In genomic region chr1:9456833-9457232, GRCh38 we compare ENCODE assay signal across 8 cellular contexts.
"Had no signal": no experiment of that assay in that cellular context is flagged by ENCODE, and none has a peak within 500 bp of the region (broad histone marks: within the 10 kb centered on the region; RNA-seq: fewer than 3 reads in every experiment).

No MANE protein-coding gene starts in this region.

- H3K4me2 ChIP-seq: GM23338 had no signal

- H3K4me3 ChIP-seq: GM23338 had no signal

- DNase-seq: H9, HCEC 1CT, IMR-90, KBM-7 had no signal

- FAIRE-seq: H1, H54 had no signal

- H3K27ac ChIP-seq: HL-60 had no signal
